Comparison of ENCODE assay signal across 13 cellular contexts in the genomic region with DNA sequence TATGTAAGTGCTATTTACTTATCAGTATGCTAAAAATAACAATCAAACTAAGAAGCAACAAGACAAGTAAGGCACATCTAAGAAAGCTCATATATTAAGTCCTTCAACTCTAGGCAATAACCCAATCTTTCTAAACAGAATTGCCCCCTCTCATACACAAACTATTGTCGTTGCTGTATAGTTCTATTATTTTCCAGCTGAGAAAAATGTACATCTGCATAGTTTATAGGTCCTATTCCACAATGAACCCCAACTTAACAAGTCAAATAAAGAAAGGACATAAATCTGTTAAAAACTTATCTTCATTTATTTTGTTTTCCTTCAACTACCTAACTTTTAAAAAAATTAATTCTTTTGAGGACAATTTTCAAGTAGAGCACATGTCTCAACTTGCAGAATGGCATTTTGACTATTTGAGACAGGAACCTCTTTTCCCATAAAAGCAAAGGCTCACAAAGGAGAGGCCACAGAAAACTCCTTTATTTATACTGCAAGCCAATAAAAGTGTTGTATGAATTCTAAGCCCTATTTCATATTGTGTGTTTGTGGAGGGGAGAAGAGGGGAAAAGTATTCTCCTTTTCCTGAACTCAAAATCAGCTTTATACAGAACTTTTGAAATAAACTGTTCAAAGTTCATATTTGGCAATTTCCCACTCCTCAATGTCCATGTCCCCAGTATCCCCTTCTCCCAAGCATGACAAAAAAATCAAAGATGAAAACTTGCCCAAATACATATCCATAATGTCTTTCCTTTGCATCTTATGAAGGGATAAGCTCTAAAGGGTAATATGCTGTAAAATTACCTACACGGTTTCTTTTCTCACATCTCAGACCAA. TPM values are rescaled to one million over a fixed set of nuclear protein-coding genes. Genes with fewer than 3 reads are reported as not detected.
A peak's percentile ranks its signal among the peaks of the same experiment; 100 is the strongest.
DNase-seq lines count a peak whose midpoint lies in the region; ATAC-seq and TF ChIP-seq lines count a peak whose summit lies in the region.
"Had no signal": no experiment of that assay in that cellular context is flagged by ENCODE, and none has a peak within 500 bp of the region (broad histone marks: within the 10 kb centered on the region; RNA-seq: fewer than 3 reads in every experiment).

No MANE protein-coding gene starts in this region.

- H3K36me3 ChIP-seq in left ventricle myocardium inferior, result no peaks in the 10 kb centered on the region
- H3K36me3 ChIP-seq in heart right ventricle, result no peaks in the 10 kb centered on the region
- no peaks in the 10 kb centered on the region for H3K36me3 ChIP-seq in muscle layer of colon (ENCODE audit: insufficient read depth, low read length)
- no peaks in the 10 kb centered on the region for H3K36me3 ChIP-seq in vagina

- H3K4me1 ChIP-seq in left ventricle myocardium inferior (peaks cover 74% of the 10 kb centered on the region), heart right ventricle (peaks cover 0 to 93% (median 66%) of the 10 kb centered on the region in 9 donors), muscle layer of colon (ENCODE audit: insufficient read depth, low read length) (peaks cover 57% of the 10 kb centered on the region), vagina (peaks cover 79% of the 10 kb centered on the region)

- peaks cover 2% of the 10 kb centered on the region for H3K36me3 Mint-ChIP-seq in chondrocyte (ENCODE audit: low read depth)

- H3K4me1 Mint-ChIP-seq in chondrocyte (ENCODE audit: low read depth), result peaks cover 86% of the 10 kb centered on the region

- H3K9ac ChIP-seq in muscle layer of colon (ENCODE audit: low read length), result no peak overlapping the region

- TF ChIP-seq POLR2A in vagina (IDR thresholded peaks at IDR 0.05), result no peak

- TF ChIP-seq CTCF in left ventricle myocardium inferior (IDR thresholded peaks at IDR 0.05; ENCODE audit: borderline replicate concordance), result no peak
- TF ChIP-seq CTCF in heart right ventricle (IDR thresholded peaks at IDR 0.05), result no peak
- TF ChIP-seq CTCF in chondrocyte (IDR thresholded peaks at IDR 0.05), result no peak
- TF ChIP-seq CTCF in vagina (IDR thresholded peaks at IDR 0.05), result no peak

- H3K4me3 Mint-ChIP-seq in chondrocyte (ENCODE audit: unreplicated experiment), result no peak overlapping the region

- H3K27me3 ChIP-seq in left ventricle myocardium inferior (ENCODE audit: low read depth), result no peaks in the 10 kb centered on the region
- no peaks in the 10 kb centered on the region for H3K27me3 ChIP-seq in heart right ventricle
- H3K27me3 ChIP-seq in muscle layer of colon (ENCODE audit: control insufficient read depth in 1 of 2, insufficient read depth in 2 of 2, low read length in 2 of 2), result no peaks in the 10 kb centered on the region
- no peaks in the 10 kb centered on the region for H3K27me3 ChIP-seq in vagina
- H3K27me3 ChIP-seq: heart left ventricle, SJSA1 had no signal

- WGBS in heart right ventricle, 2 donors, result 57 to 78% methylated on average over 2 of the region's 2 CpGs

- H3K27ac ChIP-seq in left ventricle myocardium inferior (replicated peaks) (peak overlapping the region; percentile 31), heart right ventricle (peak overlapping the region in 4 of 10 donors; percentile 4 to 21 (median 10)), muscle layer of colon (ENCODE audit: low read depth, low read length) (peak overlapping the region; percentile 19), vagina (peak overlapping the region; percentile 63)
- H3K27ac ChIP-seq: SJSA1 had no signal

- H3K27me3 Mint-ChIP-seq in chondrocyte (ENCODE audit: low read depth), result no peaks in the 10 kb centered on the region

- peaks cover 5% of the 10 kb centered on the region for H3K9me3 ChIP-seq in left ventricle myocardium inferior (replicated peaks)
- no peaks in the 10 kb centered on the region for H3K9me3 ChIP-seq in heart right ventricle
- no peaks in the 10 kb centered on the region for H3K9me3 ChIP-seq in muscle layer of colon (ENCODE audit: low read length)
- no peaks in the 10 kb centered on the region for H3K9me3 ChIP-seq in vagina
- H3K9me3 ChIP-seq: SJSA1 had no signal

- DNase-seq in left ventricle myocardium inferior (no peak), heart right ventricle (no peak), chondrocyte (ENCODE audit: low spot score) (no peak), vagina (ENCODE audit: extremely low spot score in 2 of 2) (no peak), retina (no peak), NCI-H2081 (lab: John Stamatoyannopoulos, UW) (no peak)
- DNase-seq: AML-193, caudate nucleus, heart left ventricle, NCI-H2227 treated with DMSO at 0.1 percent for 48 hours had no signal

- ATAC-seq in heart right ventricle, result no peak
- no peak for ATAC-seq in GM18867 (IDR thresholded peaks at IDR 0.05; ENCODE audit: unreplicated experiment)
- ATAC-seq: heart left ventricle had no signal

- H3K9me3 Mint-ChIP-seq in chondrocyte (ENCODE audit: low read depth), result no peaks in the 10 kb centered on the region

- intact Hi-C loops in left ventricle myocardium inferior (cut with micrococcal nuclease) (loop anchor here (10.0 kb wide), 1 partner anchor 152 kb away; no protein-coding TSS in a partner anchor), heart right ventricle (cut with DNase I) (loop anchor here in 7 of 10 donors (2.0 to 10.0 kb wide), 7 partner anchors 34 to 209 kb away; no protein-coding TSS in a partner anchor), vagina (cut with DNase I) (loop anchor here (10.0 kb wide), 1 partner anchor 152 kb away; no protein-coding TSS in a partner anchor)

- H3K27ac Mint-ChIP-seq in chondrocyte (ENCODE audit: unreplicated experiment), result peak overlapping the region; percentile 63

- H3K4me3 ChIP-seq in left ventricle myocardium inferior, result no peak overlapping the region
- H3K4me3 ChIP-seq in heart right ventricle, result no peak overlapping the region
- no peak overlapping the region for H3K4me3 ChIP-seq in muscle layer of colon (ENCODE audit: low read depth in 1 of 2, low read length in 2 of 2)
- H3K4me3 ChIP-seq in vagina, result no peak overlapping the region
- H3K4me3 ChIP-seq: heart left ventricle, SJSA1 had no signal

RNA-seq across cellular contexts. Expression of a gene that starts 37.4 kb away (rescaled TPM):
- total RNA-seq in left ventricle myocardium inferior (105 TPM), heart right ventricle (100 to 1,000 TPM in 5 of 10 donors, 10 to 100 TPM in 5; 40.6 to 163 (median 95.3) TPM), chondrocyte (560 to 819 TPM (median 766 TPM) in 3 replicates), vagina (174 TPM)
- polyA plus RNA-seq in heart right ventricle, result 100 to 1,000 TPM in 1 of 2 donors, 10 to 100 TPM in 1; 82.8 to 126 TPM
